In the genomic region with DNA sequence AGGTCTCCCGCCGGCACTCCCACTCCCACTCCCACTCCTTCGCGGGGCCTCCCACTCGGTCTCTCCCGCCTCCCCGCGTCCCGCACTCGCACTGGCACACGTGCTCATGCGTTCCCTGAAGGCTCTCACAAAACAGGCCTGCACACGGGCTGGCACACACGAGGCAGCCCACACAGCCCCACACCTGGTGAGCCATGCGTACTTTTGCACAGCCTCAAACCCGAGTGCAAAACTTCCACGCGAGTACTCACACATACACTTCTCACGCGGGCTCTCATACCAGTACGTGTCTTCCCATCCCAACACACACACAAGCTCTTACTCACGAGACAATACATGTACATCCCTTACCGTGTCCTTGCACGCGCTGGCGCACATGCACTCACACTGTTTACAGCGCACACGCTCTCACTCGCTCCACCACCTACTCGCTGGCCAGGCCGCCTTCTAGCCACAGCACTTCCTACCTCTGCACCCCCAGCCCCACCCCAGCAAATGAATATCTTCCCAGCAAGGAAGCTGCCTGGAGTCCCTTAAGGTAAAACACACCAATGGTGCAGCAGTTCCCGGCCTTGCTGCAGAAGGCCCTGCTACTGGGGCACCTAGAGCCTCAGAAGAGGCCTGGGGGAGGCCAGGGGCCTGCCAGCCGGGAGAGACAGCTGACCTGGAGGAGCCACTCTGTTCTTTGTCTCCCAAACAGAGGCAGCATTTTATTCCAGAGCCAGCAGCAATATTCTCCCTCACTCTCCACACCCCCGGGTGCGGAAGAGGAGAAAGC, we compare ENCODE assay signal across 7 cellular contexts. TPM values are rescaled to one million over a fixed set of nuclear protein-coding genes. Genes with fewer than 3 reads are reported as not detected.
DNase-seq lines count a peak whose midpoint lies in the region; ATAC-seq lines count a peak whose summit lies in the region.

No MANE protein-coding gene starts in this region.

- no peaks in the 10 kb centered on the region for H4K20me1 ChIP-seq in GM23248 (ENCODE audit: insufficient read depth)

- H3K36me3 ChIP-seq in GM23248 (ENCODE audit: low read depth): no peaks in the 10 kb centered on the region
- no peaks in the 10 kb centered on the region for H3K36me3 ChIP-seq in esophagus (ENCODE audit: control insufficient read depth in 2 of 2, insufficient read depth in 2 of 2, low read length in 1 of 2)
- no peaks in the 10 kb centered on the region for H3K36me3 ChIP-seq in naive thymus-derived CD4-positive, alpha-beta T cell (ENCODE audit: control insufficient read depth in 2 of 3, insufficient read depth in 3 of 3, low read length in 3 of 3)

- peak overlapping the region; percentile 89 for H3K9ac ChIP-seq in GM23248

- ATAC-seq in naive thymus-derived CD4-positive, alpha-beta T cell: no peak
- ATAC-seq in GM21619 (IDR thresholded peaks at IDR 0.05; ENCODE audit: unreplicated experiment): no peak

- H3K27ac Mint-ChIP-seq in naive thymus-derived CD4-positive, alpha-beta T cell: peak overlapping the region in 7 of 9 donors; percentile 24 to 72 (median 56)

- peaks cover 38% of the 10 kb centered on the region for H3K79me2 ChIP-seq in GM23248 (ENCODE audit: insufficient read depth)

- H3K9me2 ChIP-seq in GM23248 (ENCODE audit: insufficient read depth): no peaks in the 10 kb centered on the region

- peaks cover 15 to 70% (median 23%) of the 10 kb centered on the region in 5 donors for H3K27me3 Mint-ChIP-seq in naive thymus-derived CD4-positive, alpha-beta T cell

- H3K27me3 ChIP-seq in GM23248 (replicated peaks; ENCODE audit: insufficient read depth) (no peaks in the 10 kb centered on the region), esophagus (ENCODE audit: control insufficient read depth in 1 of 2, insufficient read depth in 2 of 2, low read length in 2 of 2) (no peaks in the 10 kb centered on the region)
- H3K27me3 ChIP-seq in naive thymus-derived CD4-positive, alpha-beta T cell (ENCODE audit: control insufficient read depth in 2 of 2, insufficient read depth in 2 of 2, low read length in 2 of 2): peaks cover 0 to 8% of the 10 kb centered on the region in 2 donors

- POLR2A ChIA-PET in naive thymus-derived CD4-positive, alpha-beta T cell (lab: Charles Lee): no interaction called here

- H3K4me1 ChIP-seq in GM23248 (ENCODE audit: insufficient read depth) (peaks cover 34% of the 10 kb centered on the region), esophagus (ENCODE audit: control insufficient read depth in 2 of 2, insufficient read depth in 2 of 2, low read length in 1 of 2) (peaks cover 7 to 19% of the 10 kb centered on the region in 2 donors)
- peaks cover 0 to 13% of the 10 kb centered on the region in 2 donors for H3K4me1 ChIP-seq in naive thymus-derived CD4-positive, alpha-beta T cell (ENCODE audit: control insufficient read depth in 2 of 2, insufficient read depth in 2 of 2, low read length in 2 of 2)

- DNase-seq in GM23248 (no peak), SK-N-DZ (ENCODE audit: low spot score) (peak; percentile 54), cortex of kidney (lab: John Stamatoyannopoulos, UW) (no peak), NCI-H2107 (lab: John Stamatoyannopoulos, UW) (no peak)
- no peak for DNase-seq in naive thymus-derived CD4-positive, alpha-beta T cell

- peaks cover 0 to 6% (median 0%) of the 10 kb centered on the region in 5 donors for H3K36me3 Mint-ChIP-seq in naive thymus-derived CD4-positive, alpha-beta T cell

- peak overlapping the region; percentile 81 for H3K4me2 ChIP-seq in GM23248 (ENCODE audit: unreplicated experiment)

- H3K9me3 ChIP-seq in GM23248 (ENCODE audit: low read depth) (no peaks in the 10 kb centered on the region), esophagus (ENCODE audit: control insufficient read depth in 2 of 2, insufficient read depth in 1 of 2, low read depth in 1 of 2, low read length in 1 of 2) (no peaks in the 10 kb centered on the region)
- H3K9me3 ChIP-seq in naive thymus-derived CD4-positive, alpha-beta T cell (ENCODE audit: control insufficient read depth in 2 of 3, low read length in 3 of 3): no peaks in the 10 kb centered on the region

- CTCF ChIA-PET in naive thymus-derived CD4-positive, alpha-beta T cell (lab: Charles Lee): interaction anchor here (0.7 to 1.0 kb wide), 2 partner anchors 13 to 206 kb away, joined by 3 read pairs; no protein-coding TSS in a partner anchor

- peaks cover 22% of the 10 kb centered on the region; the same call in 1 of the 2 replicates for H3F3A ChIP-seq in GM23248 (ENCODE audit: insufficient read depth)

- H3K9me3 Mint-ChIP-seq in naive thymus-derived CD4-positive, alpha-beta T cell: peaks cover 0 to 3% (median 0%) of the 10 kb centered on the region in 11 donors

- intact Hi-C loops in naive thymus-derived CD4-positive, alpha-beta T cell (cut with micrococcal nuclease): loop anchor here in 1 of 2 donors (1.0 kb wide), 1 partner anchor 7 kb away; no protein-coding TSS in a partner anchor

- peak overlapping the region; percentile 56 for H2AFZ ChIP-seq in GM23248

- H3K4me3 Mint-ChIP-seq in naive thymus-derived CD4-positive, alpha-beta T cell: peak overlapping the region; percentile 82 to 98 (median 90)

- H3K27ac ChIP-seq in GM23248 (no peak overlapping the region), esophagus (ENCODE audit: low read depth in 2 of 2, low read length in 1 of 2) (peak overlapping the region; percentile 36 to 83)
- H3K27ac ChIP-seq in naive thymus-derived CD4-positive, alpha-beta T cell (ENCODE audit: low read depth, low read length): no peak overlapping the region

- peaks cover 19 to 42% (median 32%) of the 10 kb centered on the region in 7 donors for H3K4me1 Mint-ChIP-seq in naive thymus-derived CD4-positive, alpha-beta T cell

- in situ Hi-C loops in GM23248 (cut with MboI): no loop called here

- WGBS in GM23248 (ENCODE audit: low coverage in 1 of 2, low lambda C conversion rate in 2 of 2, missing lambda C conversion rate in 2 of 2), 2 experiments: 43 to 47% methylated on average over 34 to 35 of the region's 35 CpGs
- WGBS in esophagus, 2 donors: 18 to 27% methylated on average over 35 of the region's 35 CpGs

- H3K4me3 ChIP-seq in GM23248 (peak overlapping the region; percentile 85), esophagus (ENCODE audit: low read depth in 1 of 2, low read length in 2 of 2) (peak overlapping the region; percentile 49 to 59)
- H3K4me3 ChIP-seq in naive thymus-derived CD4-positive, alpha-beta T cell (ENCODE audit: low read length): peak overlapping the region; percentile 39

RNA-seq across cellular contexts. Expression of a gene that starts 0.5 kb away (rescaled TPM):
- 50.0 and 65.3 TPM in 2 replicates for total RNA-seq in GM23248 (2014; rRNA removed; shearing (Covaris generic))
- polyA plus RNA-seq in GM23248 (2016; fragmentation: Nextera tagmentation; extraction: Ambion mirVana) (27.0 and 28.4 TPM in 2 replicates), esophagus (10 to 100 TPM; 21.9 to 65.1 TPM)
- polyA plus RNA-seq in SK-N-DZ (2014; cell fraction: cytosol; rRNA removed): 0.64 and 0.89 TPM in 2 replicates
- 2.8 and 5.1 TPM in 2 replicates for polyA plus RNA-seq in SK-N-DZ (2014; cell fraction: nucleus; rRNA removed)
- 1 to 10 TPM in 2 of 5 experiments, under 1 TPM in 2, not detected in 1; 0.73 to 9.2 (median 1.6) TPM for total RNA-seq in naive thymus-derived CD4-positive, alpha-beta T cell
- not detected for polyA plus RNA-seq in naive thymus-derived CD4-positive, alpha-beta T cell

Comparison
In these comparisons a context has a peak if more than half of its experiments do, and no peak if none do; other contexts are left out.
1. H3K27ac ChIP-seq: peak in esophagus (2 of 2); none in GM23248 (single experiment) and naive thymus-derived CD4-positive, alpha-beta T cell (single experiment).
2. RNA of a gene that starts 0.5 kb away (polyA plus RNA-seq): 21.9 to 65.1 TPM in esophagus and 27.0 to 28.4 TPM in GM23248; not detected in naive thymus-derived CD4-positive, alpha-beta T cell; every median in the first group is over 10 times any median in the second.
3. Peak in every context shown above with its lines, with median percentiles within 50 percentile points of each other: H3K4me3 ChIP-seq.